1 cellular context compared by ENCODE assay signal in the genomic region with DNA sequence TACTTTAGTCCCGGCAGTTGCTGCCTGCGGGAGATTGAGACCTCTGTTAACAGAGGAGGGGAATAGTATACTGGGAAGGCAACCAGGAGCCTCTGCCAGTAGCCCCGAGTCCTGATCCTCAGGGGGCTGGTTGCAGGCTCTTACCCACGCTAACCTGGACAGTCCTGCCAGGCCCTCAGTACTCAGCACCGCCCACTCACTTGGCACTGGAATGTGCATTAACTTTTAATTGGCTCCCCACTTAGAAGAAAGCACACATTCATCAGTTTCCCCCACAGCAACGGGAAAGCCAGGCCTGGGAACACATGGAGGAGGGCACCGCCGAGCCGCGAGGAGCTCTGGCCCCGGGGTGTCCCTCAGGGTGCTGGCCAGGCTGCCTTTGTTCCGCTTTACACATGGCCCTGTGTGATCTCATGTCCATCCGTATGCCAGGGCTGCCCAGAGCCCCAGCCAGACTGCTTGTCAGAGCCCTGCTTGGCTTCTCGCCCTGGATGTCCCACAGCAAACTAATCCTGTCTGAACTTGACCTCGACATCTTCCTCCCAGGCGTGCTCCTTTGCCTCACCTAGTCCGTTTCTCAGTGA.
TF ChIP-seq lines count a peak whose summit lies in the region.

No MANE protein-coding gene starts in this region.

TF ChIP-seq in HepG2, 621 proteins besides CTCF, POLR2A, EP300 and RAD21:
- TF ChIP-seq, protein P1, sequence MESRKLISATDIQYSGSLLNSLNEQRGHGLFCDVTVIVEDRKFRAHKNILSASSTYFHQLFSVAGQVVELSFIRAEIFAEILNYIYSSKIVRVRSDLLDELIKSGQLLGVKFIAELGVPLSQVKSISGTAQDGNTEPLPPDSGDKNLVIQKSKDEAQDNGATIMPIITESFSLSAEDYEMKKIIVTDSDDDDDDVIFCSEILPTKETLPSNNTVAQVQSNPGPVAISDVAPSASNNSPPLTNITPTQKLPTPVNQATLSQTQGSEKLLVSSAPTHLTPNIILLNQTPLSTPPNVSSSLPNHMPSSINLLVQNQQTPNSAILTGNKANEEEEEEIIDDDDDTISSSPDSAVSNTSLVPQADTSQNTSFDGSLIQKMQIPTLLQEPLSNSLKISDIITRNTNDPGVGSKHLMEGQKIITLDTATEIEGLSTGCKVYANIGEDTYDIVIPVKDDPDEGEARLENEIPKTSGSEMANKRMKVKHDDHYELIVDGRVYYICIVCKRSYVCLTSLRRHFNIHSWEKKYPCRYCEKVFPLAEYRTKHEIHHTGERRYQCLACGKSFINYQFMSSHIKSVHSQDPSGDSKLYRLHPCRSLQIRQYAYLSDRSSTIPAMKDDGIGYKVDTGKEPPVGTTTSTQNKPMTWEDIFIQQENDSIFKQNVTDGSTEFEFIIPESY (CRISPR knock-in tag; IDR thresholded peaks at IDR 0.05): 0 out of 2 replicates have a peak, but pooled peaks have one; percentile 17
- no peak for TF ChIP-seq ZNF138 (CRISPR knock-in tag; IDR thresholded peaks at IDR 0.05; ENCODE audit: low read depth)
